ENCODE assay signal across 1 cellular context in the genomic region with DNA sequence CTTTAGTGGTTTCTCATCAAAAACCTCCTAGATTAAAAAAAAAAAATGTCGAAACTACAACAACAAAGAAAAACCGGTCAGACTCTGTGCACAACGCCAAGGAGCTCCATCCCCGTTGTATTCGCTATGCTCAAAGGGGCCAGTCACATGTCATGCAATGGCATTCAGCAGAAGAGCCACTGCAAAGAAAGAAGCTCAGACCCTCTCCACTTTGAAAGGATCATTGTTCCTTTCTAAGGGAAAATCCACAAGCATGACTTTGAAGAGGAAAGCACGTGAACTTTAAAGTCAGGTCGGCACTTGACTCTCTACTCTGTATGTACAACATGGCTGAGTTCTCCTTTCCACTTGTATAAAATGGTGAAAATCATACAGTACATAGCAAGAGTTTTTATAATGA.
TF ChIP-seq lines count a peak whose summit lies in the region.

No MANE protein-coding gene starts in this region.

TF ChIP-seq in H1, 55 proteins besides CTCF, POLR2A, EP300 and RAD21 (continued from another document):
- TF ChIP-seq SIN3A (conservative IDR thresholded peaks at IDR 0.05 in 1 of 2, IDR thresholded peaks at IDR 0.05 in 1 of 2; ENCODE audit: low read depth in 1 of 2, low read length in 2 of 2) (no peak), SRF (IDR thresholded peaks at IDR 0.05; ENCODE audit: low read depth, low read length) (no peak), TBP (IDR thresholded peaks at IDR 0.05; ENCODE audit: low read depth, low read length) (no peak), CBX8 (IDR thresholded peaks at IDR 0.05; ENCODE audit: borderline replicate concordance, low read depth, low read length) (no peak), BCL11A (IDR thresholded peaks at IDR 0.05; ENCODE audit: low read depth in 2 of 2, low read length in 2 of 2) (no peak), CBX5 (IDR thresholded peaks at IDR 0.05; ENCODE audit: low read depth, low read length) (no peak), CHD2 (IDR thresholded peaks at IDR 0.05; ENCODE audit: low read length) (no peak), TEAD4 (IDR thresholded peaks at IDR 0.05; ENCODE audit: low read depth, low read length) (no peak)
